In genomic region chr5:173238312-173239232, GRCh38 we compare ENCODE assay signal across 11 cellular contexts. TPM values are rescaled to one million over a fixed set of nuclear protein-coding genes. Genes with fewer than 3 reads are reported as not detected.
DNase-seq lines count a peak whose midpoint lies in the region; ATAC-seq and TF ChIP-seq lines count a peak whose summit lies in the region.
"Had no signal": no experiment of that assay in that cellular context is flagged by ENCODE, and none has a peak within 500 bp of the region (broad histone marks: within the 10 kb centered on the region; RNA-seq: fewer than 3 reads in every experiment).

No MANE protein-coding gene starts in this region.

- CTCF ChIA-PET in activated CD4-positive, alpha-beta T cell treated with anti-CD3 and anti-CD28 coated beads, Interleukin-2, amount 10 ng/mL, durations not matched to agents 7 days and 5 days (lab: Charles Lee), result no interaction called here
- CTCF ChIA-PET in SK-N-SH (lab: Yijun Ruan, JAX), result interaction anchor here (0.9 to 1.3 kb wide), 2 partner anchors 10 to 15 kb away, joined by 3 read pairs; no protein-coding TSS in a partner anchor

- H3K36me3 Mint-ChIP-seq in activated CD4-positive, alpha-beta T cell treated with anti-CD3 and anti-CD28 coated beads, Interleukin-2, amount 10 ng/mL, durations not matched to agents 7 days and 5 days (ENCODE audit: low read depth), result peaks cover 6% of the 10 kb centered on the region
- peaks cover 6% of the 10 kb centered on the region for H3K36me3 Mint-ChIP-seq in stimulated activated effector memory CD8-positive, alpha-beta T cell treated with anti-CD3 and anti-CD28 coated beads, Interleukin-12 subunit alpha, Interleukin-12 subunit beta, amount 100 ng/mL, for 72 hours

- H3K4me2 ChIP-seq in SK-N-SH, result peak overlapping the region; percentile 62

- H4K20me1 ChIP-seq in SK-N-SH (ENCODE audit: insufficient read depth), result no peaks in the 10 kb centered on the region; the same call in 1 of the 2 replicates

- TF ChIP-seq CTCF in SK-N-SH (IDR thresholded peaks at IDR 0.05), result no peak

- POLR2A ChIA-PET in activated CD4-positive, alpha-beta T cell treated with anti-CD3 and anti-CD28 coated beads, Interleukin-2, amount 10 ng/mL, durations not matched to agents 7 days and 5 days (lab: Charles Lee), result no interaction called here
- POLR2A ChIA-PET in SK-N-SH (lab: Yijun Ruan, JAX), result interaction anchor here (1.0 kb wide), 1 partner anchor 52 kb away, joined by 3 read pairs; no protein-coding TSS in a partner anchor

- peak overlapping the region; percentile 6 to 20; a peak in 2 of 4 replicates for H3K4me3 ChIP-seq in SK-N-SH (ENCODE audit: low read depth in 2 of 2, low read length in 1 of 2)
- peak overlapping the region; percentile 24 for H3K4me3 ChIP-seq in iPS-18a (ENCODE audit: low read length)

- no peaks in the 10 kb centered on the region for H3K79me2 ChIP-seq in SK-N-SH (ENCODE audit: insufficient read depth)

- WGBS in SK-N-SH (ENCODE audit: low lambda C conversion rate), result 15% methylated on average over 57 of the region's 74 CpGs

- H3K9me2 ChIP-seq in SK-N-SH, result no peaks in the 10 kb centered on the region

- no peak for ATAC-seq in stimulated activated effector memory CD8-positive, alpha-beta T cell treated with anti-CD3 and anti-CD28 coated beads, Interleukin-12 subunit alpha, Interleukin-12 subunit beta, amount 100 ng/mL, for 72 hours
- no peak for ATAC-seq in HG02571 (IDR thresholded peaks at IDR 0.05; ENCODE audit: unreplicated experiment)

- no peak for DNase-seq in activated CD4-positive, alpha-beta T cell treated with anti-CD3 and anti-CD28 coated beads, Interleukin-2, amount 10 ng/mL, durations not matched to agents 7 days and 5 days
- no peak for DNase-seq in activated CD4-positive, alpha-beta T cell treated with anti-CD3 and anti-CD28 coated beads for 1 hour
- peak; percentile 73 for DNase-seq in SK-N-SH
- no peak for DNase-seq in stimulated activated effector memory CD8-positive, alpha-beta T cell treated with anti-CD3 and anti-CD28 coated beads, Interleukin-12 subunit alpha, Interleukin-12 subunit beta, amount 100 ng/mL, for 72 hours (ENCODE audit: low spot score in 2 of 2)
- DNase-seq in NCI-H82 (lab: John Stamatoyannopoulos, UW), result no peak
- DNase-seq in NCI-H226, result no peak
- DNase-seq: cortex of kidney, KG1 had no signal

- no peak overlapping the region for H3K9ac ChIP-seq in SK-N-SH
- no peak overlapping the region for H3K9ac ChIP-seq in iPS-18a (ENCODE audit: low read length)

- H3K4me3 Mint-ChIP-seq in activated CD4-positive, alpha-beta T cell treated with anti-CD3 and anti-CD28 coated beads, Interleukin-2, amount 10 ng/mL, durations not matched to agents 7 days and 5 days, result peak overlapping the region; percentile 24
- H3K4me3 Mint-ChIP-seq in stimulated activated effector memory CD8-positive, alpha-beta T cell treated with anti-CD3 and anti-CD28 coated beads, Interleukin-12 subunit alpha, Interleukin-12 subunit beta, amount 100 ng/mL, for 72 hours, result peak overlapping the region; percentile 59

- peaks cover 93% of the 10 kb centered on the region for H3K27me3 ChIP-seq in SK-N-SH (ENCODE audit: insufficient read depth)
- peaks cover 100% of the 10 kb centered on the region for H3K27me3 ChIP-seq in iPS-18a (ENCODE audit: control insufficient read depth, insufficient read depth, low read length)

- H3K9me3 ChIP-seq in SK-N-SH, result no peaks in the 10 kb centered on the region
- no peaks in the 10 kb centered on the region for H3K9me3 ChIP-seq in iPS-18a (ENCODE audit: control insufficient read depth, low read depth, low read length)

- peaks cover 31% of the 10 kb centered on the region for H3K4me1 Mint-ChIP-seq in activated CD4-positive, alpha-beta T cell treated with anti-CD3 and anti-CD28 coated beads, Interleukin-2, amount 10 ng/mL, durations not matched to agents 7 days and 5 days
- peaks cover 37% of the 10 kb centered on the region for H3K4me1 Mint-ChIP-seq in stimulated activated effector memory CD8-positive, alpha-beta T cell treated with anti-CD3 and anti-CD28 coated beads, Interleukin-12 subunit alpha, Interleukin-12 subunit beta, amount 100 ng/mL, for 72 hours

- H3K27ac Mint-ChIP-seq in activated CD4-positive, alpha-beta T cell treated with anti-CD3 and anti-CD28 coated beads, Interleukin-2, amount 10 ng/mL, durations not matched to agents 7 days and 5 days, result no peak overlapping the region
- H3K27ac Mint-ChIP-seq in stimulated activated effector memory CD8-positive, alpha-beta T cell treated with anti-CD3 and anti-CD28 coated beads, Interleukin-12 subunit alpha, Interleukin-12 subunit beta, amount 100 ng/mL, for 72 hours, result peak overlapping the region; percentile 62

- TF ChIP-seq RAD21 in SK-N-SH (IDR thresholded peaks at IDR 0.05; ENCODE audit: low read length), result no peak

- no peak for TF ChIP-seq EP300 in SK-N-SH (IDR thresholded peaks at IDR 0.05; ENCODE audit: borderline replicate concordance in 1 of 2, low read depth in 1 of 2, low read length in 1 of 2)

- peaks cover 94% of the 10 kb centered on the region for H3K27me3 Mint-ChIP-seq in activated CD4-positive, alpha-beta T cell treated with anti-CD3 and anti-CD28 coated beads, Interleukin-2, amount 10 ng/mL, durations not matched to agents 7 days and 5 days

- H3K36me3 ChIP-seq in SK-N-SH (replicated peaks in 1 of 2; ENCODE audit: control insufficient read depth in 1 of 2, insufficient read depth in 2 of 2, low read length in 1 of 2) (no peaks in the 10 kb centered on the region), iPS-18a (ENCODE audit: control insufficient read depth, low read depth, low read length) (no peaks in the 10 kb centered on the region)

- H3K9me3 Mint-ChIP-seq in activated CD4-positive, alpha-beta T cell treated with anti-CD3 and anti-CD28 coated beads, Interleukin-2, amount 10 ng/mL, durations not matched to agents 7 days and 5 days, result no peaks in the 10 kb centered on the region
- no peaks in the 10 kb centered on the region for H3K9me3 Mint-ChIP-seq in stimulated activated effector memory CD8-positive, alpha-beta T cell treated with anti-CD3 and anti-CD28 coated beads, Interleukin-12 subunit alpha, Interleukin-12 subunit beta, amount 100 ng/mL, for 72 hours

- H3K4me1 ChIP-seq in SK-N-SH (ENCODE audit: control insufficient read depth in 1 of 2, insufficient read depth in 2 of 2, low read depth in 1 of 2, low read length in 1 of 2) (no peaks in the 10 kb centered on the region; a peak in 1 of 4 replicates), iPS-18a (ENCODE audit: control insufficient read depth, low read depth, low read length) (peaks cover 23% of the 10 kb centered on the region)

- peaks cover 3% of the 10 kb centered on the region for H3F3A ChIP-seq in SK-N-SH (replicated peaks; ENCODE audit: insufficient read depth)

- H3K27ac ChIP-seq in SK-N-SH (ENCODE audit: low read depth in 2 of 2, low read length in 1 of 2) (no peak overlapping the region), iPS-18a (ENCODE audit: low read length) (no peak overlapping the region)

- H2AFZ ChIP-seq in SK-N-SH (ENCODE audit: low read depth), result no peak overlapping the region

TF ChIP-seq in SK-N-SH, 30 proteins besides CTCF, POLR2A, EP300 and RAD21:
- TF ChIP-seq EZH2phosphoT487 (IDR thresholded peaks at IDR 0.05; ENCODE audit: borderline replicate concordance, low read depth), result 0 out of 2 replicates have a peak, but pooled peaks have one; percentile 41
- TF ChIP-seq, protein P1, sequence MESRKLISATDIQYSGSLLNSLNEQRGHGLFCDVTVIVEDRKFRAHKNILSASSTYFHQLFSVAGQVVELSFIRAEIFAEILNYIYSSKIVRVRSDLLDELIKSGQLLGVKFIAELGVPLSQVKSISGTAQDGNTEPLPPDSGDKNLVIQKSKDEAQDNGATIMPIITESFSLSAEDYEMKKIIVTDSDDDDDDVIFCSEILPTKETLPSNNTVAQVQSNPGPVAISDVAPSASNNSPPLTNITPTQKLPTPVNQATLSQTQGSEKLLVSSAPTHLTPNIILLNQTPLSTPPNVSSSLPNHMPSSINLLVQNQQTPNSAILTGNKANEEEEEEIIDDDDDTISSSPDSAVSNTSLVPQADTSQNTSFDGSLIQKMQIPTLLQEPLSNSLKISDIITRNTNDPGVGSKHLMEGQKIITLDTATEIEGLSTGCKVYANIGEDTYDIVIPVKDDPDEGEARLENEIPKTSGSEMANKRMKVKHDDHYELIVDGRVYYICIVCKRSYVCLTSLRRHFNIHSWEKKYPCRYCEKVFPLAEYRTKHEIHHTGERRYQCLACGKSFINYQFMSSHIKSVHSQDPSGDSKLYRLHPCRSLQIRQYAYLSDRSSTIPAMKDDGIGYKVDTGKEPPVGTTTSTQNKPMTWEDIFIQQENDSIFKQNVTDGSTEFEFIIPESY (IDR thresholded peaks at IDR 0.05; ENCODE audit: borderline replicate concordance, low read depth), result no peak
TF ChIP-seq in SK-N-SH: peak in this region for 1.

RNA-seq across cellular contexts. Expression of gene NKX2-5, which starts 3.6 kb away (rescaled TPM):
- total RNA-seq in activated CD4-positive, alpha-beta T cell treated with anti-CD3 and anti-CD28 coated beads, Interleukin-2, amount 10 ng/mL, durations not matched to agents 7 days and 5 days, result not detected
- not detected in 2 replicates for polyA plus RNA-seq in SK-N-SH (2012; rRNA removed)
- not detected in 2 replicates for polyA plus RNA-seq in SK-N-SH (2012; cell fraction: cytosol; rRNA removed)
- polyA plus RNA-seq in SK-N-SH (2012; cell fraction: nucleus; rRNA removed), result not detected in 2 replicates
- total RNA-seq: mucosa of gallbladder had no signal
